In the genomic region with DNA sequence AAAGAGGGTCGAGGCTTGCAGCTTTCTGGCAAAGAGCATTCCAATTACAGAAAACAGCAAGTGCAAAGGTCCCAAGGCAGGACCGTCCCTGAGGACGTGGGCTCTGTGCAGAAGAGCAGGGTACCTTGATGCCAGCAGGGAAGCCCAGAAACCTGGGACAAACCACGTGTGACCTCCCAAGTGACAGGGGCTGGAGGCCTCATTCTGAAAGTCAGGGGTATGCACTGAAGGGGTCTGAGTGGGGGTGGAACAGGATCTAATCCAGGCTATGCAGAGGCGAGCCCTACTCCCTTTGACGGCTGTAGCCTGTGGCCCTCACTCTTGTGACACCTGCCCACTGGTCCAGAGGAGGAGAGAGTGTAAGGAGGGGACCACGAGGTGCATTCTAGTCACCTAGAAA, we compare ENCODE assay signal across 21 cellular contexts. TPM values are rescaled to one million over a fixed set of nuclear protein-coding genes. Genes with fewer than 3 reads are reported as not detected.
"Had no signal": no experiment of that assay in that cellular context is flagged by ENCODE, and none has a peak within 500 bp of the region (broad histone marks: within the 10 kb centered on the region; RNA-seq: fewer than 3 reads in every experiment).

No MANE protein-coding gene starts in this region.

- H3K9me3 ChIP-seq: breast epithelium, pancreas, psoas muscle, sigmoid colon, thoracic aorta, uterus had no signal

- DNase-seq: amniotic stem cell, kidney, psoas muscle, sigmoid colon, trophoblast cell had no signal

- H3K9me3 Mint-ChIP-seq: activated CD4-positive, alpha-beta memory T cell treated with anti-CD3 and anti-CD28 coated beads for 36 hours; activated T-helper 1 cell treated with anti-CD3 and anti-CD28 coated beads, Interleukin-12 subunit alpha, Interleukin-12 subunit beta, Interleukin-2, Interleukin-4 antibody, amounts not matched to agents 30 ng/mL and 10 ng/mL and 1 ng/mL, durations not matched to agents 14 hours and 24 hours and 36 hours; endodermal cell; mesothelial cell of epicardium; naive B cell; neural crest cell had no signal

- H3K27me3 ChIP-seq: breast epithelium, pancreas, sigmoid colon, uterus had no signal

- H3K4me2 ChIP-seq: smooth muscle cell had no signal

- H3K4me1 ChIP-seq: breast epithelium, pancreas, psoas muscle, sigmoid colon, uterus had no signal

- H3K36me3 Mint-ChIP-seq: mesothelial cell of epicardium, naive B cell had no signal

- H3K4me3 Mint-ChIP-seq: activated CD4-positive, alpha-beta memory T cell treated with anti-CD3 and anti-CD28 coated beads for 36 hours; activated T-helper 1 cell treated with anti-CD3 and anti-CD28 coated beads, Interleukin-12 subunit alpha, Interleukin-12 subunit beta, Interleukin-2, Interleukin-4 antibody, amounts not matched to agents 30 ng/mL and 10 ng/mL and 1 ng/mL, durations not matched to agents 14 hours and 24 hours and 36 hours; endodermal cell; mesothelial cell of epicardium; naive B cell; neural crest cell had no signal

- H3K36me3 ChIP-seq: breast epithelium, pancreas, sigmoid colon, thoracic aorta, uterus had no signal

- H3K4me1 Mint-ChIP-seq: mesothelial cell of epicardium had no signal

- H3K4me3 ChIP-seq: breast epithelium, pancreas, psoas muscle, sigmoid colon, smooth muscle cell, thoracic aorta, uterus had no signal

- H3K27ac ChIP-seq: breast epithelium, pancreas, psoas muscle, sigmoid colon, thoracic aorta, uterus had no signal

- H3K27ac Mint-ChIP-seq: activated CD4-positive, alpha-beta memory T cell treated with anti-CD3 and anti-CD28 coated beads for 36 hours; endodermal cell; mesothelial cell of epicardium had no signal

RNA-seq across cellular contexts. Expression of a gene that starts 22.9 kb away (rescaled TPM):
- total RNA-seq: endodermal cell, mammary epithelial cell, mesothelial cell of epicardium had no signal
- polyA plus RNA-seq: mammary epithelial cell, smooth muscle cell had no signal

RNA-seq across cellular contexts. Expression of a gene that starts 31.4 kb away (rescaled TPM):
- total RNA-seq: activated CD4-positive, alpha-beta memory T cell treated with anti-CD3 and anti-CD28 coated beads for 36 hours; activated CD8-positive, alpha-beta memory T cell treated with anti-CD3 and anti-CD28 coated beads for 36 hours; activated T-helper 1 cell treated with anti-CD3 and anti-CD28 coated beads, Interleukin-12 subunit alpha, Interleukin-12 subunit beta, Interleukin-2, Interleukin-4 antibody, amounts not matched to agents 30 ng/mL and 10 ng/mL and 1 ng/mL, durations not matched to agents 14 hours and 24 hours and 36 hours; breast epithelium; endodermal cell; esophagus mucosa; kidney; left colon; liver; mammary epithelial cell; mesothelial cell of epicardium; neural crest cell; pancreas; psoas muscle; sigmoid colon; smooth muscle cell; thoracic aorta; uterus had no signal
- polyA plus RNA-seq: liver, mammary epithelial cell, pancreas, sigmoid colon, smooth muscle cell had no signal

RNA-seq across cellular contexts. Expression of a gene that starts 49.9 kb away (rescaled TPM):
- polyA plus RNA-seq: mammary epithelial cell had no signal
